1 cellular context compared by ENCODE assay signal in genomic region chr14:68476212-68476964, GRCh38.
TF ChIP-seq lines count a peak whose summit lies in the region.

No MANE protein-coding gene starts in this region.

TF ChIP-seq in K562, 482 proteins besides CTCF, POLR2A, EP300 and RAD21 (continued from another document and continues in another):
- TF ChIP-seq HMG20A (CRISPR knock-in tag; conservative IDR thresholded peaks at IDR 0.05) (no peak), SLC30A9 (CRISPR knock-in tag; IDR thresholded peaks at IDR 0.05) (no peak), BHLHE40 (IDR thresholded peaks at IDR 0.05; ENCODE audit: low read length) (no peak), POLR2G (IDR thresholded peaks at IDR 0.05; ENCODE audit: low read depth, low read length) (no peak), ZNF398 (CRISPR knock-in tag; IDR thresholded peaks at IDR 0.05) (no peak), PKNOX1 (IDR thresholded peaks at IDR 0.05) (no peak), TEAD4 (IDR thresholded peaks at IDR 0.05; ENCODE audit: low read length) (no peak), TEAD4 (CRISPR knock-in tag; IDR thresholded peaks at IDR 0.05; ENCODE audit: borderline replicate concordance) (no peak), EWSR1 (IDR thresholded peaks at IDR 0.05; ENCODE audit: borderline replicate concordance, low read depth, partially characterized antibody) (no peak), MAFK (IDR thresholded peaks at IDR 0.05; ENCODE audit: low read length) (peak; percentile 65), ZNF23 (CRISPR knock-in tag; IDR thresholded peaks at IDR 0.05) (no peak), ARID1B (IDR thresholded peaks at IDR 0.05) (peak; percentile 31; the same call in 1 of the 2 replicates), ZEB2 (IDR thresholded peaks at IDR 0.05) (no peak), ETS2 (tag; IDR thresholded peaks at IDR 0.05; ENCODE audit: borderline replicate concordance, poor library complexity, severe bottlenecking) (no peak), CREB1 (IDR thresholded peaks at IDR 0.05) (no peak), CREB1 (CRISPR knock-in tag; IDR thresholded peaks at IDR 0.05) (no peak), MXD1 (CRISPR knock-in tag; IDR thresholded peaks at IDR 0.05; ENCODE audit: borderline replicate concordance, poor library complexity, severe bottlenecking) (no peak), STAT5A (IDR thresholded peaks at IDR 0.05; ENCODE audit: borderline replicate concordance, low read length) (no peak), SMARCE1 (IDR thresholded peaks at IDR 0.05) (no peak), SIX5 (IDR thresholded peaks at IDR 0.05; ENCODE audit: borderline replicate concordance in 1 of 2, insufficient read depth in 1 of 2, low read depth in 1 of 2, low read length in 2 of 2) (no peak), BCL6 (CRISPR knock-in tag; IDR thresholded peaks at IDR 0.05) (no peak), CXXC5 (CRISPR knock-in tag; IDR thresholded peaks at IDR 0.05) (peak; percentile 32; the same call in 1 of the 2 replicates), ZNF780A (CRISPR knock-in tag; IDR thresholded peaks at IDR 0.05) (no peak), NFE2 (IDR thresholded peaks at IDR 0.05; ENCODE audit: low read depth) (peak; percentile 48), MAFG (tag; conservative IDR thresholded peaks at IDR 0.05) (peak; percentile 81), DDX20 (tag; IDR thresholded peaks at IDR 0.05; ENCODE audit: low read depth) (no peak), GTF2E2 (tag; IDR thresholded peaks at IDR 0.05) (no peak), MTA1 (IDR thresholded peaks at IDR 0.05; ENCODE audit: borderline replicate concordance) (no peak), ZNF668 (CRISPR knock-in tag; IDR thresholded peaks at IDR 0.05) (no peak), U2AF2 (optimal IDR thresholded peaks at IDR 0.05; ENCODE audit: low read depth, low read length) (no peak), ZNF165 (CRISPR knock-in tag; IDR thresholded peaks at IDR 0.05; ENCODE audit: borderline replicate concordance) (no peak), ZNF586 (CRISPR knock-in tag; conservative IDR thresholded peaks at IDR 0.05) (no peak), CHCHD3 (CRISPR knock-in tag; IDR thresholded peaks at IDR 0.05) (no peak), ZNF740 (CRISPR knock-in tag; IDR thresholded peaks at IDR 0.05) (no peak), ZNF740 (tag; IDR thresholded peaks at IDR 0.05) (no peak), CCAR2 (IDR thresholded peaks at IDR 0.05; ENCODE audit: low read depth, low read length) (no peak), KDM4B (IDR thresholded peaks at IDR 0.05; ENCODE audit: borderline replicate concordance in 2 of 2, low read depth in 1 of 2) (no peak), ZNF512 (tag; IDR thresholded peaks at IDR 0.05) (no peak), ZNF778 (CRISPR knock-in tag; IDR thresholded peaks at IDR 0.05) (no peak), ELF2 (CRISPR knock-in tag; IDR thresholded peaks at IDR 0.05) (no peak)
- TF ChIP-seq, protein P1, sequence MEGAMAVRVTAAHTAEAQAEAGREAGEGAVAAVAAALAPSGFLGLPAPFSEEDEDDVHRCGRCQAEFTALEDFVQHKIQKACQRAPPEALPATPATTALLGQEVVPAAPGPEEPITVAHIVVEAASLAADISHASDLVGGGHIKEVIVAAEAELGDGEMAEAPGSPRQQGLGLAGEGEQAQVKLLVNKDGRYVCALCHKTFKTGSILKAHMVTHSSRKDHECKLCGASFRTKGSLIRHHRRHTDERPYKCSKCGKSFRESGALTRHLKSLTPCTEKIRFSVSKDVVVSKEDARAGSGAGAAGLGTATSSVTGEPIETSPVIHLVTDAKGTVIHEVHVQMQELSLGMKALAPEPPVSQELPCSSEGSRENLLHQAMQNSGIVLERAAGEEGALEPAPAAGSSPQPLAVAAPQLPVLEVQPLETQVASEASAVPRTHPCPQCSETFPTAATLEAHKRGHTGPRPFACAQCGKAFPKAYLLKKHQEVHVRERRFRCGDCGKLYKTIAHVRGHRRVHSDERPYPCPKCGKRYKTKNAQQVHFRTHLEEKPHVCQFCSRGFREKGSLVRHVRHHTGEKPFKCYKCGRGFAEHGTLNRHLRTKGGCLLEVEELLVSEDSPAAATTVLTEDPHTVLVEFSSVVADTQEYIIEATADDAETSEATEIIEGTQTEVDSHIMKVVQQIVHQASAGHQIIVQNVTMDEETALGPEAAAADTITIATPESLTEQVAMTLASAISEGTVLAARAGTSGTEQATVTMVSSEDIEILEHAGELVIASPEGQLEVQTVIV (CRISPR knock-in tag; IDR thresholded peaks at IDR 0.05; ENCODE audit: borderline replicate concordance), result no peak
- TF ChIP-seq, protein P2, sequence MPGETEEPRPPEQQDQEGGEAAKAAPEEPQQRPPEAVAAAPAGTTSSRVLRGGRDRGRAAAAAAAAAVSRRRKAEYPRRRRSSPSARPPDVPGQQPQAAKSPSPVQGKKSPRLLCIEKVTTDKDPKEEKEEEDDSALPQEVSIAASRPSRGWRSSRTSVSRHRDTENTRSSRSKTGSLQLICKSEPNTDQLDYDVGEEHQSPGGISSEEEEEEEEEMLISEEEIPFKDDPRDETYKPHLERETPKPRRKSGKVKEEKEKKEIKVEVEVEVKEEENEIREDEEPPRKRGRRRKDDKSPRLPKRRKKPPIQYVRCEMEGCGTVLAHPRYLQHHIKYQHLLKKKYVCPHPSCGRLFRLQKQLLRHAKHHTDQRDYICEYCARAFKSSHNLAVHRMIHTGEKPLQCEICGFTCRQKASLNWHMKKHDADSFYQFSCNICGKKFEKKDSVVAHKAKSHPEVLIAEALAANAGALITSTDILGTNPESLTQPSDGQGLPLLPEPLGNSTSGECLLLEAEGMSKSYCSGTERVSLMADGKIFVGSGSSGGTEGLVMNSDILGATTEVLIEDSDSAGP (CRISPR knock-in tag; IDR thresholded peaks at IDR 0.05), result no peak
- TF ChIP-seq, protein P3, sequence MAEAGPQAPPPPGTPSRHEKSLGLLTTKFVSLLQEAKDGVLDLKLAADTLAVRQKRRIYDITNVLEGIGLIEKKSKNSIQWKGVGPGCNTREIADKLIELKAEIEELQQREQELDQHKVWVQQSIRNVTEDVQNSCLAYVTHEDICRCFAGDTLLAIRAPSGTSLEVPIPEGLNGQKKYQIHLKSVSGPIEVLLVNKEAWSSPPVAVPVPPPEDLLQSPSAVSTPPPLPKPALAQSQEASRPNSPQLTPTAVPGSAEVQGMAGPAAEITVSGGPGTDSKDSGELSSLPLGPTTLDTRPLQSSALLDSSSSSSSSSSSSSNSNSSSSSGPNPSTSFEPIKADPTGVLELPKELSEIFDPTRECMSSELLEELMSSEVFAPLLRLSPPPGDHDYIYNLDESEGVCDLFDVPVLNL (CRISPR knock-in tag; IDR thresholded peaks at IDR 0.05; ENCODE audit: low read depth), result no peak
- TF ChIP-seq, protein P4, sequence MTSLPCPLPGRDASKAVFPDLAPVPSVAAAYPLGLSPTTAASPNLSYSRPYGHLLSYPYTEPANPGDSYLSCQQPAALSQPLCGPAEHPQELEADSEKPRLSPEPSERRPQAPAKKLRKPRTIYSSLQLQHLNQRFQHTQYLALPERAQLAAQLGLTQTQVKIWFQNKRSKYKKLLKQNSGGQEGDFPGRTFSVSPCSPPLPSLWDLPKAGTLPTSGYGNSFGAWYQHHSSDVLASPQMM (CRISPR knock-in tag; IDR thresholded peaks at IDR 0.05), result no peak
- TF ChIP-seq, protein P5, sequence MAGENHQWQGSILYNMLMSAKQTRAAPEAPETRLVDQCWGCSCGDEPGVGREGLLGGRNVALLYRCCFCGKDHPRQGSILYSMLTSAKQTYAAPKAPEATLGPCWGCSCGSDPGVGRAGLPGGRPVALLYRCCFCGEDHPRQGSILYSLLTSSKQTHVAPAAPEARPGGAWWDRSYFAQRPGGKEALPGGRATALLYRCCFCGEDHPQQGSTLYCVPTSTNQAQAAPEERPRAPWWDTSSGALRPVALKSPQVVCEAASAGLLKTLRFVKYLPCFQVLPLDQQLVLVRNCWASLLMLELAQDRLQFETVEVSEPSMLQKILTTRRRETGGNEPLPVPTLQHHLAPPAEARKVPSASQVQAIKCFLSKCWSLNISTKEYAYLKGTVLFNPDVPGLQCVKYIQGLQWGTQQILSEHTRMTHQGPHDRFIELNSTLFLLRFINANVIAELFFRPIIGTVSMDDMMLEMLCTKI (IDR thresholded peaks at IDR 0.05; ENCODE audit: partially characterized antibody), result no peak
- TF ChIP-seq, protein P6, sequence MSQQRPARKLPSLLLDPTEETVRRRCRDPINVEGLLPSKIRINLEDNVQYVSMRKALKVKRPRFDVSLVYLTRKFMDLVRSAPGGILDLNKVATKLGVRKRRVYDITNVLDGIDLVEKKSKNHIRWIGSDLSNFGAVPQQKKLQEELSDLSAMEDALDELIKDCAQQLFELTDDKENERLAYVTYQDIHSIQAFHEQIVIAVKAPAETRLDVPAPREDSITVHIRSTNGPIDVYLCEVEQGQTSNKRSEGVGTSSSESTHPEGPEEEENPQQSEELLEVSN (IDR thresholded peaks at IDR 0.05; ENCODE audit: borderline replicate concordance in 1 of 2, extremely low read depth in 1 of 2, insufficient read depth in 1 of 2, insufficient read length in 1 of 2, low read depth in 1 of 2, low read length in 1 of 2, poor library complexity in 1 of 2, severe bottlenecking in 1 of 2), result no peak
- TF ChIP-seq, protein P7, sequence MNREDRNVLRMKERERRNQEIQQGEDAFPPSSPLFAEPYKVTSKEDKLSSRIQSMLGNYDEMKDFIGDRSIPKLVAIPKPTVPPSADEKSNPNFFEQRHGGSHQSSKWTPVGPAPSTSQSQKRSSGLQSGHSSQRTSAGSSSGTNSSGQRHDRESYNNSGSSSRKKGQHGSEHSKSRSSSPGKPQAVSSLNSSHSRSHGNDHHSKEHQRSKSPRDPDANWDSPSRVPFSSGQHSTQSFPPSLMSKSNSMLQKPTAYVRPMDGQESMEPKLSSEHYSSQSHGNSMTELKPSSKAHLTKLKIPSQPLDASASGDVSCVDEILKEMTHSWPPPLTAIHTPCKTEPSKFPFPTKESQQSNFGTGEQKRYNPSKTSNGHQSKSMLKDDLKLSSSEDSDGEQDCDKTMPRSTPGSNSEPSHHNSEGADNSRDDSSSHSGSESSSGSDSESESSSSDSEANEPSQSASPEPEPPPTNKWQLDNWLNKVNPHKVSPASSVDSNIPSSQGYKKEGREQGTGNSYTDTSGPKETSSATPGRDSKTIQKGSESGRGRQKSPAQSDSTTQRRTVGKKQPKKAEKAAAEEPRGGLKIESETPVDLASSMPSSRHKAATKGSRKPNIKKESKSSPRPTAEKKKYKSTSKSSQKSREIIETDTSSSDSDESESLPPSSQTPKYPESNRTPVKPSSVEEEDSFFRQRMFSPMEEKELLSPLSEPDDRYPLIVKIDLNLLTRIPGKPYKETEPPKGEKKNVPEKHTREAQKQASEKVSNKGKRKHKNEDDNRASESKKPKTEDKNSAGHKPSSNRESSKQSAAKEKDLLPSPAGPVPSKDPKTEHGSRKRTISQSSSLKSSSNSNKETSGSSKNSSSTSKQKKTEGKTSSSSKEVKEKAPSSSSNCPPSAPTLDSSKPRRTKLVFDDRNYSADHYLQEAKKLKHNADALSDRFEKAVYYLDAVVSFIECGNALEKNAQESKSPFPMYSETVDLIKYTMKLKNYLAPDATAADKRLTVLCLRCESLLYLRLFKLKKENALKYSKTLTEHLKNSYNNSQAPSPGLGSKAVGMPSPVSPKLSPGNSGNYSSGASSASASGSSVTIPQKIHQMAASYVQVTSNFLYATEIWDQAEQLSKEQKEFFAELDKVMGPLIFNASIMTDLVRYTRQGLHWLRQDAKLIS (CRISPR knock-in tag; IDR thresholded peaks at IDR 0.05), result no peak
